ENCODE assay signal across 1 cellular context in genomic region chr9:133441571-133441970, GRCh38.
A peak's percentile ranks its signal among the peaks of the same experiment; 100 is the strongest.
TF ChIP-seq lines count a peak whose summit lies in the region.

No MANE protein-coding gene starts in this region.

TF ChIP-seq in HEK293, 187 proteins besides CTCF, POLR2A, EP300 and RAD21:
- TF ChIP-seq ZNF76 (tag by site-specific recombination; IDR thresholded peaks at IDR 0.05; ENCODE audit: borderline replicate concordance, low read depth): no peak
- 0 out of 2 replicates have a peak, but pooled peaks have one; percentile 7 for TF ChIP-seq ZBTB20 (tag by site-specific recombination; IDR thresholded peaks at IDR 0.05)
- TF ChIP-seq ZSCAN4 (tag by site-specific recombination; IDR thresholded peaks at IDR 0.05): no peak
- TF ChIP-seq ZNF239 (tag by site-specific recombination; IDR thresholded peaks at IDR 0.05): no peak
